ENCODE assay signal across 14 cellular contexts in the genomic region with DNA sequence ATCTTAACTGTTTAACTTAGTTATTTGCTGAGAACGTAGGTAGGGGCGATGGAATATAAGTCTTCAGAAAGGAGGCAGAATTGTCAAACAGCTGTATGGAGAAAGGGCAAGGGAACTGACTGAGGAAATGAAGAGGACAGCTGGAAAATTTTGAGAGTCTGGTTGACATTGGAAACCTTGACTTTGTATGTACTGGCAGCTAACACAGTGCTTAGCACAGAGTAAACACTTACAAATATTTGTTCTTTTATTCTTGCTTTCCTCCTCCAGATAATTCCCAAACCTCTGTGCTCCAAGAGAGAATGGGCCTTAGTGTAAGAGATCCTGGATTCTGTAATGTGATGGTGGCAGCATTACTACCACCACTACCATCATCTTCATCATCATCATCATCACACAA.
A peak's percentile ranks its signal among the peaks of the same experiment; 100 is the strongest.
DNase-seq lines count a peak whose midpoint lies in the region; ATAC-seq and TF ChIP-seq lines count a peak whose summit lies in the region.
"Had no signal": no experiment of that assay in that cellular context is flagged by ENCODE, and none has a peak within 500 bp of the region (broad histone marks: within the 10 kb centered on the region; RNA-seq: fewer than 3 reads in every experiment).

No MANE protein-coding gene starts in this region.

- ATAC-seq in left ventricle myocardium superior (peak; percentile 91), GM18502 (IDR thresholded peaks at IDR 0.05; ENCODE audit: poor library complexity, unreplicated experiment) (no peak), HG03108 (IDR thresholded peaks at IDR 0.05; ENCODE audit: unreplicated experiment) (no peak)
- ATAC-seq: CD8-positive, alpha-beta T cell had no signal

- TF ChIP-seq EP300 in stomach (IDR thresholded peaks at IDR 0.05): no peak

- no peak for TF ChIP-seq POLR2A in stomach (IDR thresholded peaks at IDR 0.05)

- no peak overlapping the region for H3K4me3 ChIP-seq in stomach

- DNase-seq in DMS153 (lab: John Stamatoyannopoulos, UW) (peak; percentile 48), DMS153 treated with DMSO at 0.1 percent for 48 hours (lab: John Stamatoyannopoulos, UW; ENCODE audit: unreplicated experiment) (no peak), NCI-H2029 treated with DMSO at 0.1 percent for 48 hours (lab: John Stamatoyannopoulos, UW) (peak; percentile 68), left ventricle myocardium superior (no peak), stomach (no peak), pons (ENCODE audit: low spot score) (no peak)
- DNase-seq: CD8-positive, alpha-beta T cell; IMR-90; Kasumi-1; NCI-H1417 treated with DMSO at 0.1 percent for 48 hours; NCI-H446 treated with DMSO at 0.1 percent for 48 hours had no signal

- 22 to 37% (median 25%) methylated on average over 2 of the region's 2 CpGs for WGBS in stomach, 5 donors

- no peaks in the 10 kb centered on the region for H3K27me3 ChIP-seq in stomach

- TF ChIP-seq CTCF in stomach (IDR thresholded peaks at IDR 0.05): no peak

- no peaks in the 10 kb centered on the region for H3K9me3 ChIP-seq in stomach

- no peaks in the 10 kb centered on the region for H3K36me3 ChIP-seq in stomach

- intact Hi-C loops in left ventricle myocardium superior (cut with micrococcal nuclease): no loop called here
- intact Hi-C loops in stomach (cut with DNase I; ENCODE audit: low total_unique reads): no loop called here

- H3K4me1 ChIP-seq in stomach: peaks cover 11 to 24% (median 21%) of the 10 kb centered on the region in 4 donors

- H3K27ac ChIP-seq in stomach: peak overlapping the region in 3 of 5 donors; percentile 1 to 46 (median 30)
- H3K27ac ChIP-seq: 22Rv1 had no signal

Comparison
In these comparisons a context has a peak if more than half of its experiments do, and no peak if none do; other contexts are left out.
1. DNase-seq: peak in DMS153 (single experiment) and NCI-H2029 treated with DMSO at 0.1 percent for 48 hours (single experiment); none in DMS153 treated with DMSO at 0.1 percent for 48 hours (single experiment), left ventricle myocardium superior (single experiment), stomach (single experiment) and pons (single experiment).